In genomic region chr13:114068723-114069322, GRCh38 we compare ENCODE assay signal across 8 cellular contexts.
DNase-seq lines count a peak whose midpoint lies in the region; ATAC-seq and TF ChIP-seq lines count a peak whose summit lies in the region.

No MANE protein-coding gene starts in this region.

- H3K27me3 ChIP-seq in GM23338 (ENCODE audit: insufficient read depth) (no peaks in the 10 kb centered on the region), heart left ventricle (no peaks in the 10 kb centered on the region), sigmoid colon (no peaks in the 10 kb centered on the region)

- no peak overlapping the region for H2AFZ ChIP-seq in GM23338

- H3K4me1 ChIP-seq in GM23338 (ENCODE audit: insufficient read depth) (peaks cover 9% of the 10 kb centered on the region; the same call in 1 of the 2 replicates), heart left ventricle (peaks cover 0 to 54% (median 40%) of the 10 kb centered on the region in 12 donors), sigmoid colon (peaks cover 0 to 50% (median 49%) of the 10 kb centered on the region in 4 donors)

- H3K4me3 ChIP-seq in GM23338, result no peak overlapping the region
- peak overlapping the region in 2 of 12 donors; percentile 10 to 15 for H3K4me3 ChIP-seq in heart left ventricle
- H3K4me3 ChIP-seq in sigmoid colon, result no peak overlapping the region

- H3K4me1 Mint-ChIP-seq in GM23338 (peaks cover 37% of the 10 kb centered on the region), T-cell (peaks cover 66 to 69% (median 66%) of the 10 kb centered on the region in 3 donors)

- POLR2A ChIA-PET in T-cell (lab: Charles Lee), result interaction anchor here in 1 of 2 donors (0.7 kb wide), 1 partner anchor 933 kb away, joined by 3 read pairs; no protein-coding TSS in a partner anchor

- H3K27ac ChIP-seq in GM23338 (ENCODE audit: low read depth) (peak overlapping the region; percentile 55; the same call in 1 of the 2 replicates), heart left ventricle (peak overlapping the region; percentile 35 to 99 (median 77)), sigmoid colon (peak overlapping the region; percentile 90 to 98 (median 96))

- H3K36me3 Mint-ChIP-seq in GM23338 (ENCODE audit: low read depth), result peaks cover 21% of the 10 kb centered on the region
- peaks cover 32% of the 10 kb centered on the region for H3K36me3 Mint-ChIP-seq in T-cell

- H3K4me3 Mint-ChIP-seq in GM23338, result no peak overlapping the region
- H3K4me3 Mint-ChIP-seq in T-cell, result peak overlapping the region; percentile 68 to 75 (median 68)

- H3K9me3 Mint-ChIP-seq in GM23338 (peaks cover 7% of the 10 kb centered on the region), T-cell (no peaks in the 10 kb centered on the region)

- no peaks in the 10 kb centered on the region for H3K9me3 ChIP-seq in heart left ventricle
- H3K9me3 ChIP-seq in sigmoid colon, result no peaks in the 10 kb centered on the region

- no peaks in the 10 kb centered on the region for H3K9me2 ChIP-seq in GM23338 (ENCODE audit: insufficient read depth)

- DNase-seq in GM23338 (ENCODE audit: low spot score) (no peak), T-cell (no peak), heart left ventricle (peak in 3 of 5 donors; percentile 26 to 58 (median 46)), sigmoid colon (peak; percentile 80), germinal center (ENCODE audit: low spot score) (no peak)

- H3K27ac Mint-ChIP-seq in GM23338 (peak overlapping the region; percentile 77), T-cell (peak overlapping the region; percentile 95 to 96)

- peaks cover 11% of the 10 kb centered on the region for H3F3A ChIP-seq in GM23338 (replicated peaks; ENCODE audit: low read depth)

- H3K79me2 ChIP-seq in GM23338 (replicated peaks; ENCODE audit: insufficient read depth), result peaks cover 10% of the 10 kb centered on the region; the same call in 1 of the 2 replicates

- CTCF ChIA-PET in T-cell (lab: Charles Lee), result no interaction called here

- ATAC-seq in GM23338, result no peak
- ATAC-seq in T-cell (replicated peaks in 1 of 4), result no peak
- ATAC-seq in heart left ventricle, result no peak
- no peak for ATAC-seq in GM19397 (IDR thresholded peaks at IDR 0.05; ENCODE audit: unreplicated experiment)
- no peak for ATAC-seq in HG03280 (IDR thresholded peaks at IDR 0.05; ENCODE audit: unreplicated experiment)
- no peak for ATAC-seq in HG02840 (IDR thresholded peaks at IDR 0.05; ENCODE audit: low FRiP score, unreplicated experiment)

- no peak for TF ChIP-seq EP300 in sigmoid colon (IDR thresholded peaks at IDR 0.05)

- no peak overlapping the region for H3K4me2 ChIP-seq in GM23338

- no peak for TF ChIP-seq CTCF in GM23338 (conservative IDR thresholded peaks at IDR 0.05; ENCODE audit: low read depth in 2 of 2)
- no peak for TF ChIP-seq CTCF in heart left ventricle (IDR thresholded peaks at IDR 0.05)
- no peak for TF ChIP-seq CTCF in sigmoid colon (IDR thresholded peaks at IDR 0.05)

- no peaks in the 10 kb centered on the region; the same call in 1 of the 2 replicates for H4K20me1 ChIP-seq in GM23338 (replicated peaks; ENCODE audit: insufficient read depth)

- H3K27me3 Mint-ChIP-seq in GM23338 (ENCODE audit: insufficient read depth, low read depth, poor library complexity) (peaks cover 17% of the 10 kb centered on the region), T-cell (no peaks in the 10 kb centered on the region)

- intact Hi-C loops in heart left ventricle (cut with DNase I), result loop anchor here in 3 of 10 donors (5.0 to 10.0 kb wide), 3 partner anchors 53 to 66 kb away; partner anchors contain the start of gene RASA3 (in 2 of the 3)
- intact Hi-C loops in sigmoid colon (cut with DNase I), result loop anchor here (5.0 kb wide), 3 partner anchors 117 to 247 kb away; no protein-coding TSS in a partner anchor

- WGBS in heart left ventricle, 4 donors, result 55 to 65% (median 61%) methylated on average over 19 of the region's 19 CpGs
- 68 to 79% methylated on average over 19 of the region's 19 CpGs for WGBS in sigmoid colon, 2 donors

- H3K36me3 ChIP-seq in GM23338 (ENCODE audit: insufficient read depth) (no peaks in the 10 kb centered on the region; the same call in 1 of the 2 replicates), heart left ventricle (peaks cover 0 to 22% (median 0%) of the 10 kb centered on the region in 9 donors), sigmoid colon (peaks cover 0 to 12% (median 0%) of the 10 kb centered on the region in 4 donors)

- no peak for TF ChIP-seq POLR2A in heart left ventricle (IDR thresholded peaks at IDR 0.05)
- TF ChIP-seq POLR2A in sigmoid colon (IDR thresholded peaks at IDR 0.05), result no peak

TF ChIP-seq in GM23338, 12 proteins besides CTCF, POLR2A, EP300 and RAD21 (continues in another document):
- no peak for TF ChIP-seq ZNF331 (CRISPR knock-in tag; IDR thresholded peaks at IDR 0.05; ENCODE audit: low read depth)
- TF ChIP-seq STAT1 (IDR thresholded peaks at IDR 0.05; ENCODE audit: unreplicated experiment), result no peak
- no peak for TF ChIP-seq EZH2 (IDR thresholded peaks at IDR 0.05; ENCODE audit: low read depth, unreplicated experiment)
- no peak for TF ChIP-seq REST (IDR thresholded peaks at IDR 0.05; ENCODE audit: unreplicated experiment)
- TF ChIP-seq CREB1 (CRISPR knock-in tag; IDR thresholded peaks at IDR 0.05; ENCODE audit: low read depth), result no peak
- no peak for TF ChIP-seq EZH2phosphoT487 (IDR thresholded peaks at IDR 0.05; ENCODE audit: unreplicated experiment)
- TF ChIP-seq ETS1 (IDR thresholded peaks at IDR 0.05), result no peak
- TF ChIP-seq POLR2AphosphoS5 (IDR thresholded peaks at IDR 0.05; ENCODE audit: low read depth), result no peak
- no peak for TF ChIP-seq NANOG (IDR thresholded peaks at IDR 0.05; ENCODE audit: borderline replicate concordance)

Comparison
In these comparisons a context has a peak if more than half of its experiments do, and no peak if none do; other contexts are left out.
1. DNase-seq: peak in heart left ventricle (3 of 5) and sigmoid colon (single experiment); none in GM23338 (single experiment), T-cell (0 of 34) and germinal center (single experiment).
2. Peak in every context shown above with its lines, with median percentiles within 50 percentile points of each other: H3K27ac ChIP-seq.